ENCODE assay signal across 10 cellular contexts in the genomic region with DNA sequence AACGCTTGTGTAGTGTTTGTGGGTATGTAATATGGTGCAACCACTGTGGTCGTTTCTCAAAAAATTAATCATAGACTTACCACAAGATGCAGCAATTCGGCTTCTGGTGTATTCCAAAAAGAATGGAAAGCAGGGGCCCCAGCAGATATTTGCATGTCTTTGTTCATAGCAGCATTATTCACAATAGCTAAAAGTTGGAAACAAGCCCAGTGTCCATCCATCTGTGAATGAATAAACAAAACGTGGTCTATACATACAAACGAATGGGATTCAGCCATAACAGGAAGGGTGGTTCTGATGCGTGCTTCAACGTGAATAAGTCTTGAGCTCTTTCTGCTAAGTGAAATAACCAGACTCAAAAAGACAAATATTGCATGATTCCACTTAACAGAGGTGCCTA. TPM values are rescaled to one million over a fixed set of nuclear protein-coding genes. Genes with fewer than 3 reads are reported as not detected.
DNase-seq lines count a peak whose midpoint lies in the region; ATAC-seq and TF ChIP-seq lines count a peak whose summit lies in the region.
"Not testable (repeated sequence)": the region's sequence is repeated elsewhere in the genome, so short reads cannot be mapped to it uniquely, and the experiment has no call there.
"Had no signal": no experiment of that assay in that cellular context is flagged by ENCODE, and none has a peak within 500 bp of the region (broad histone marks: within the 10 kb centered on the region; RNA-seq: fewer than 3 reads in every experiment).

No MANE protein-coding gene starts in this region.

- H3K27me3 ChIP-seq in AG04450 (ENCODE audit: control insufficient read depth, insufficient read depth, low read length); RWPE2 (ENCODE audit: insufficient read depth, poor library complexity, severe bottlenecking): not testable (repeated sequence)

- POLR2A ChIA-PET in AG04450 (lab: Yijun Ruan, JAX), result interaction anchor here (1.7 kb wide), 1 partner anchor 32 kb away, joined by 8 read pairs; no protein-coding TSS in a partner anchor

- TF ChIP-seq CTCF in AG04450 (IDR thresholded peaks at IDR 0.05; ENCODE audit: low read depth, low read length); RWPE2 (IDR thresholded peaks at IDR 0.05; ENCODE audit: poor library complexity, severe bottlenecking); astrocyte of the spinal cord (IDR thresholded peaks at IDR 0.05; ENCODE audit: low read depth, low read length): not testable (repeated sequence)

- H3K27ac ChIP-seq in AG04450 (ENCODE audit: low read depth, low read length), result not testable (repeated sequence)
- H3K27ac ChIP-seq in RWPE2 (ENCODE audit: poor library complexity, severe bottlenecking), result peak overlapping the region; percentile 99

- H3K4me3 ChIP-seq in AG04450 (ENCODE audit: low read depth, low read length); RWPE2 (ENCODE audit: severe bottlenecking); astrocyte of the spinal cord (ENCODE audit: low read depth, low read length): not testable (repeated sequence)

- ATAC-seq in RWPE2 (ENCODE audit: low read depth), result peak; percentile 85

- in situ Hi-C loops in astrocyte of the spinal cord (cut with HindIII; ENCODE audit: low sequenced_read_pairs), result not testable (repeated sequence)

- CTCF ChIA-PET in AG04450 (lab: Charles Lee), result interaction anchor here (0.7 kb wide), 1 partner anchor 66 kb away, joined by 3 read pairs; no protein-coding TSS in a partner anchor

- peak; percentile 71 for DNase-seq in AG04450 (ENCODE audit: low read depth, low spot score)
- peak; percentile 73 for DNase-seq in HCEC 1CT
- peak; percentile 58 for DNase-seq in NCI-H1048 (lab: John Stamatoyannopoulos, UW)
- DNase-seq in NCI-H526 treated with DMSO at 0.1 percent for 48 hours (lab: John Stamatoyannopoulos, UW), result peak; percentile 97
- not testable (repeated sequence) for DNase-seq in RWPE2 (ENCODE audit: low spot score)
- peak; percentile 19 for DNase-seq in astrocyte of the spinal cord (ENCODE audit: low read depth, low spot score)
- DNase-seq in fibroblast of gingiva (ENCODE audit: low read depth), result peak; percentile 7
- peak; percentile 47 for DNase-seq in kidney tubule cell (ENCODE audit: low spot score)

- H3K9me3 ChIP-seq in AG04450 (ENCODE audit: control insufficient read depth, insufficient read depth, low read length); RWPE2 (ENCODE audit: severe bottlenecking): not testable (repeated sequence)

- H3K36me3 ChIP-seq in RWPE2 (ENCODE audit: low read depth), result not testable (repeated sequence)

- peaks cover 33% of the 10 kb centered on the region for H3K4me1 ChIP-seq in RWPE2 (ENCODE audit: insufficient read depth, poor library complexity, severe bottlenecking)

RNA-seq across cellular contexts. Expression of a gene that starts 36.5 kb away (rescaled TPM):
- polyA plus RNA-seq in AG04450 (2011; rRNA removed), result 115 and 135 TPM in 2 replicates
- polyA minus RNA-seq in AG04450 (2011; rRNA and poly(A)+ RNA removed), result 36.9 and 46.6 TPM in 2 replicates
- polyA plus RNA-seq: adipose tissue, small intestine had no signal

RNA-seq across cellular contexts. Expression of a gene that starts 55.7 kb away (rescaled TPM):
- polyA plus RNA-seq in AG04450 (2011; rRNA removed), result 0.56 and 0.84 TPM in 2 replicates
- polyA minus RNA-seq in AG04450 (2011; rRNA and poly(A)+ RNA removed), result 0.69 TPM in 1 of 2 replicates, not detected in the other
- polyA plus RNA-seq: small intestine had no signal
